In the genomic region with DNA sequence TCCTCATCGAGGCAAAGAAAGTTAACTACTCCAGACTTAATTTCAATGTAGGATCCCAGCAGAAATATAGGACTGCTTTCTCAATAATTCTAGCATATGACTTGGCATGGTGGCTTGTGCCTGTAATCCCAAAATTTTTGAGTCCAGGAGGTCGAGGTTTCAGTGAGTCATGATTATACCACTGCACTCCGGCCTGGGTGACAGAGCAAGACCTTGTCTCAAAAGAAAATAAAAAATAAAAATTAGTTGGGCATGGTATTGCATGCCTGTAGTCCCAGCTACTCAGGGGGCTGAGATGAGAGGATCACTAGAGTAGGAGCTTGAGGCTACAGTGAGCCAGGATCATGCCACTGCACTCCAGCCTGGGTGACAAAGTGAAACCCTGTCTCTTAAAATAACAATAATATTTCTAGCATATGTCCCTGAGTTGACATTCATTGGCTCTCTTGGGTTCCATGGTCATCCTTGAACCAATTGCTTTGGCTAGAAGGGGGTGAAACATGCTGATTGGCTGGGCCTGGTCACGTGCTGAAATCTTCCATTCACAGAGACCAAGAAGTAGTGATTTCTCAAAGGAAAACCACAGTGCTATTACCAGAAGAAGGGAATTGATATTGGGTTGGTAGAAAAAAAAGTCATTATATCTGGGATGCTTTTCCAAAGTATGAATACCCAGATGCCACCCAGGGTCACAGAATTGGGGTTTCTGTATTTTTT, we compare ENCODE assay signal across 19 cellular contexts. TPM values are rescaled to one million over a fixed set of nuclear protein-coding genes. Genes with fewer than 3 reads are reported as not detected.
DNase-seq lines count a peak whose midpoint lies in the region; ATAC-seq and TF ChIP-seq lines count a peak whose summit lies in the region.
"Had no signal": no experiment of that assay in that cellular context is flagged by ENCODE, and none has a peak within 500 bp of the region (broad histone marks: within the 10 kb centered on the region; RNA-seq: fewer than 3 reads in every experiment).

No MANE protein-coding gene starts in this region.

- no peak for TF ChIP-seq POLR2A in esophagus muscularis mucosa (IDR thresholded peaks at IDR 0.05; ENCODE audit: low read depth)
- no peak for TF ChIP-seq POLR2A in suprapubic skin (IDR thresholded peaks at IDR 0.05)

- 88% methylated on average over 4 of the region's 4 CpGs for WGBS in esophagus muscularis mucosa
- 54% methylated on average over 4 of the region's 4 CpGs for WGBS in suprapubic skin

- H3K9ac ChIP-seq in colonic mucosa (ENCODE audit: low read depth in 2 of 2, low read length in 2 of 2) = no peak overlapping the region
- H3K9ac ChIP-seq: BLaER1 treated with 17β-estradiol and CSF1 and Interleukin-3, amounts not matched to agents 10 nM and 100 nM had no signal

- H3K27ac ChIP-seq in esophagus muscularis mucosa (replicated peaks in 1 of 4) = peak overlapping the region; percentile 16 to 61 (median 42)
- peak overlapping the region; percentile 24 for H3K27ac ChIP-seq in suprapubic skin
- H3K27ac ChIP-seq in colonic mucosa = no peak overlapping the region
- H3K27ac ChIP-seq: BLaER1 treated with 17β-estradiol and CSF1 and Interleukin-3, amounts not matched to agents 10 nM and 100 nM; PC-9; SJSA1 had no signal

- DNase-seq in EL (peak; percentile 14), esophagus muscularis mucosa (ENCODE audit: extremely low spot score) (no peak), suprapubic skin (ENCODE audit: low spot score in 2 of 2) (no peak), colonic mucosa (no peak), NCI-H1694 treated with DMSO at 0.1 percent for 48 hours (lab: John Stamatoyannopoulos, UW) (no peak)
- DNase-seq: 8988T, DMS79 treated with DMSO at 0.1 percent for 48 hours, GOT3, Kasumi-1, NCI-H1930, NCI-H446, NCI-H748 treated with DMSO at 0.1 percent for 48 hours, PC-9 had no signal

- TF ChIP-seq EP300 in esophagus muscularis mucosa (IDR thresholded peaks at IDR 0.05) = no peak
- no peak for TF ChIP-seq EP300 in suprapubic skin (IDR thresholded peaks at IDR 0.05)

- no peak overlapping the region for H3K4me3 ChIP-seq in esophagus muscularis mucosa
- no peak overlapping the region for H3K4me3 ChIP-seq in suprapubic skin
- no peak overlapping the region for H3K4me3 ChIP-seq in colonic mucosa
- H3K4me3 ChIP-seq: BLaER1 treated with 17β-estradiol and CSF1 and Interleukin-3, amounts not matched to agents 10 nM and 100 nM; PC-9; SJSA1 had no signal

- H3K36me3 ChIP-seq in esophagus muscularis mucosa = peaks cover 0 to 9% (median 0%) of the 10 kb centered on the region in 4 donors
- no peaks in the 10 kb centered on the region for H3K36me3 ChIP-seq in suprapubic skin
- H3K36me3 ChIP-seq in colonic mucosa = no peaks in the 10 kb centered on the region
- H3K36me3 ChIP-seq: BLaER1 treated with 17β-estradiol and CSF1 and Interleukin-3, amounts not matched to agents 10 nM and 100 nM; SJSA1 had no signal

- TF ChIP-seq CTCF in esophagus muscularis mucosa (IDR thresholded peaks at IDR 0.05) (no peak), suprapubic skin (IDR thresholded peaks at IDR 0.05) (no peak), colonic mucosa (IDR thresholded peaks at IDR 0.05) (no peak)

- ATAC-seq in SK-N-SH treated with all-trans-retinoic acid at 6 μM for 48 hours (peak; percentile 16; the same call in 1 of the 3 replicates), HG02840 (IDR thresholded peaks at IDR 0.05; ENCODE audit: low FRiP score, unreplicated experiment) (no peak), HG03457 (IDR thresholded peaks at IDR 0.05; ENCODE audit: unreplicated experiment) (no peak)
- ATAC-seq: HepG2 had no signal

- H3K9me3 ChIP-seq in esophagus muscularis mucosa (no peaks in the 10 kb centered on the region), suprapubic skin (no peaks in the 10 kb centered on the region), colonic mucosa (no peaks in the 10 kb centered on the region)
- H3K9me3 ChIP-seq: BLaER1 treated with 17β-estradiol and CSF1 and Interleukin-3, amounts not matched to agents 10 nM and 100 nM; SJSA1 had no signal

- peaks cover 0 to 24% (median 18%) of the 10 kb centered on the region in 4 donors for H3K4me1 ChIP-seq in esophagus muscularis mucosa
- peaks cover 19% of the 10 kb centered on the region for H3K4me1 ChIP-seq in suprapubic skin
- H3K4me1 ChIP-seq in colonic mucosa = no peaks in the 10 kb centered on the region
- H3K4me1 ChIP-seq: BLaER1 treated with 17β-estradiol and CSF1 and Interleukin-3, amounts not matched to agents 10 nM and 100 nM; SJSA1 had no signal

- H3K27me3 ChIP-seq in esophagus muscularis mucosa (no peaks in the 10 kb centered on the region), suprapubic skin (no peaks in the 10 kb centered on the region), colonic mucosa (no peaks in the 10 kb centered on the region)
- H3K27me3 ChIP-seq: BLaER1 treated with 17β-estradiol and CSF1 and Interleukin-3, amounts not matched to agents 10 nM and 100 nM; SJSA1 had no signal

- intact Hi-C loops in esophagus muscularis mucosa (cut with DNase I) = no loop called here
- intact Hi-C loops in colonic mucosa (cut with DNase I) = no loop called here

TF ChIP-seq in SK-N-SH treated with all-trans-retinoic acid at 6 μM for 48 hours, 23 proteins besides CTCF, POLR2A, EP300 and RAD21:
- TF ChIP-seq GLIS3 (CRISPR knock-in tag; IDR thresholded peaks at IDR 0.05) = no peak
- no peak for TF ChIP-seq OSR1 (CRISPR knock-in tag; IDR thresholded peaks at IDR 0.05)
- no peak for TF ChIP-seq ZC3H10 (CRISPR knock-in tag; IDR thresholded peaks at IDR 0.05)
- no peak for TF ChIP-seq ZFP30 (CRISPR knock-in tag; IDR thresholded peaks at IDR 0.05)
- TF ChIP-seq, protein P1, sequence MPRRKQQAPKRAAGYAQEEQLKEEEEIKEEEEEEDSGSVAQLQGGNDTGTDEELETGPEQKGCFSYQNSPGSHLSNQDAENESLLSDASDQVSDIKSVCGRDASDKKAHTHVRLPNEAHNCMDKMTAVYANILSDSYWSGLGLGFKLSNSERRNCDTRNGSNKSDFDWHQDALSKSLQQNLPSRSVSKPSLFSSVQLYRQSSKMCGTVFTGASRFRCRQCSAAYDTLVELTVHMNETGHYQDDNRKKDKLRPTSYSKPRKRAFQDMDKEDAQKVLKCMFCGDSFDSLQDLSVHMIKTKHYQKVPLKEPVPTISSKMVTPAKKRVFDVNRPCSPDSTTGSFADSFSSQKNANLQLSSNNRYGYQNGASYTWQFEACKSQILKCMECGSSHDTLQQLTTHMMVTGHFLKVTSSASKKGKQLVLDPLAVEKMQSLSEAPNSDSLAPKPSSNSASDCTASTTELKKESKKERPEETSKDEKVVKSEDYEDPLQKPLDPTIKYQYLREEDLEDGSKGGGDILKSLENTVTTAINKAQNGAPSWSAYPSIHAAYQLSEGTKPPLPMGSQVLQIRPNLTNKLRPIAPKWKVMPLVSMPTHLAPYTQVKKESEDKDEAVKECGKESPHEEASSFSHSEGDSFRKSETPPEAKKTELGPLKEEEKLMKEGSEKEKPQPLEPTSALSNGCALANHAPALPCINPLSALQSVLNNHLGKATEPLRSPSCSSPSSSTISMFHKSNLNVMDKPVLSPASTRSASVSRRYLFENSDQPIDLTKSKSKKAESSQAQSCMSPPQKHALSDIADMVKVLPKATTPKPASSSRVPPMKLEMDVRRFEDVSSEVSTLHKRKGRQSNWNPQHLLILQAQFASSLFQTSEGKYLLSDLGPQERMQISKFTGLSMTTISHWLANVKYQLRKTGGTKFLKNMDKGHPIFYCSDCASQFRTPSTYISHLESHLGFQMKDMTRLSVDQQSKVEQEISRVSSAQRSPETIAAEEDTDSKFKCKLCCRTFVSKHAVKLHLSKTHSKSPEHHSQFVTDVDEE (CRISPR knock-in tag; IDR thresholded peaks at IDR 0.05) = no peak
- TF ChIP-seq ZNF70 (CRISPR knock-in tag; IDR thresholded peaks at IDR 0.05) = no peak
- TF ChIP-seq ZFP3 (CRISPR knock-in tag; IDR thresholded peaks at IDR 0.05) = no peak
- TF ChIP-seq, protein P2, sequence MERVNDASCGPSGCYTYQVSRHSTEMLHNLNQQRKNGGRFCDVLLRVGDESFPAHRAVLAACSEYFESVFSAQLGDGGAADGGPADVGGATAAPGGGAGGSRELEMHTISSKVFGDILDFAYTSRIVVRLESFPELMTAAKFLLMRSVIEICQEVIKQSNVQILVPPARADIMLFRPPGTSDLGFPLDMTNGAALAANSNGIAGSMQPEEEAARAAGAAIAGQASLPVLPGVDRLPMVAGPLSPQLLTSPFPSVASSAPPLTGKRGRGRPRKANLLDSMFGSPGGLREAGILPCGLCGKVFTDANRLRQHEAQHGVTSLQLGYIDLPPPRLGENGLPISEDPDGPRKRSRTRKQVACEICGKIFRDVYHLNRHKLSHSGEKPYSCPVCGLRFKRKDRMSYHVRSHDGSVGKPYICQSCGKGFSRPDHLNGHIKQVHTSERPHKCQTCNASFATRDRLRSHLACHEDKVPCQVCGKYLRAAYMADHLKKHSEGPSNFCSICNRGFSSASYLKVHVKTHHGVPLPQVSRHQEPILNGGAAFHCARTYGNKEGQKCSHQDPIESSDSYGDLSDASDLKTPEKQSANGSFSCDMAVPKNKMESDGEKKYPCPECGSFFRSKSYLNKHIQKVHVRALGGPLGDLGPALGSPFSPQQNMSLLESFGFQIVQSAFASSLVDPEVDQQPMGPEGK (CRISPR knock-in tag; IDR thresholded peaks at IDR 0.05; ENCODE audit: borderline replicate concordance) = no peak
- no peak for TF ChIP-seq TOX (CRISPR knock-in tag; IDR thresholded peaks at IDR 0.05; ENCODE audit: borderline replicate concordance)

RNA-seq across cellular contexts. Expression of gene GARNL3, which starts 31.6 kb away (rescaled TPM):
- 10 to 100 TPM in 3 of 4 donors, 1 to 10 TPM in 1; 8.9 to 17.9 (median 12.2) TPM for total RNA-seq in esophagus muscularis mucosa
- total RNA-seq in suprapubic skin = 10 to 100 TPM; 12.5 to 23.3 (median 18.4) TPM
- total RNA-seq in colonic mucosa = 1 to 10 TPM; 4.1 to 5.1 TPM
